8 cellular contexts compared by ENCODE assay signal in genomic region chr15:89088605-89089315, GRCh38. TPM values are rescaled to one million over a fixed set of nuclear protein-coding genes. Genes with fewer than 3 reads are reported as not detected.
DNase-seq lines count a peak whose midpoint lies in the region; ATAC-seq, FAIRE-seq and TF ChIP-seq lines count a peak whose summit lies in the region.

No MANE protein-coding gene starts in this region.

- DNase-seq in ELF-1 (ENCODE audit: low read depth, low spot score), result peak; percentile 33
- DNase-seq in RWPE2 (ENCODE audit: low spot score), result no peak
- peak; percentile 20 for DNase-seq in nephron progenitor cell
- DNase-seq in urothelium cell line (ENCODE audit: low spot score), result no peak
- DNase-seq in activated CD4-positive, alpha-beta T cell treated with anti-CD3 and anti-CD28 coated beads for 1 hour, result no peak
- DNase-seq in epidermal melanocyte (ENCODE audit: insufficient read length, low spot score), result no peak

- H3K4me3 ChIP-seq in RWPE2 (ENCODE audit: severe bottlenecking), result peak overlapping the region; percentile 70

- H3K27ac ChIP-seq in RWPE2 (ENCODE audit: poor library complexity, severe bottlenecking), result peak overlapping the region; percentile 91

- ATAC-seq in GM21737 (IDR thresholded peaks at IDR 0.05; ENCODE audit: unreplicated experiment) (peak; percentile 4), RWPE2 (ENCODE audit: low read depth) (no peak), esophagus mucosa (peak; percentile 2)

- H3K27me3 ChIP-seq in RWPE2 (ENCODE audit: insufficient read depth, poor library complexity, severe bottlenecking), result no peaks in the 10 kb centered on the region

- H3K9me3 ChIP-seq in RWPE2 (ENCODE audit: severe bottlenecking), result no peaks in the 10 kb centered on the region

- TF ChIP-seq CTCF in RWPE2 (IDR thresholded peaks at IDR 0.05; ENCODE audit: poor library complexity, severe bottlenecking) (no peak), nephron progenitor cell (IDR thresholded peaks at IDR 0.05) (no peak)

- no peak for FAIRE-seq in urothelium cell line (lab: Jason Lieb, UNC)

- no peak overlapping the region for H3K27ac Mint-ChIP-seq in nephron progenitor cell

- no peaks in the 10 kb centered on the region for H3K9me3 Mint-ChIP-seq in nephron progenitor cell

- H3K4me1 ChIP-seq in RWPE2 (ENCODE audit: insufficient read depth, poor library complexity, severe bottlenecking), result peaks cover 33% of the 10 kb centered on the region

- H3K36me3 Mint-ChIP-seq in nephron progenitor cell (ENCODE audit: low read depth), result peaks cover 5% of the 10 kb centered on the region

- H3K36me3 ChIP-seq in RWPE2 (ENCODE audit: low read depth), result peaks cover 13% of the 10 kb centered on the region

- no peak overlapping the region for H3K4me3 Mint-ChIP-seq in nephron progenitor cell

- H3K4me1 Mint-ChIP-seq in nephron progenitor cell, result peaks cover 64% of the 10 kb centered on the region

- peaks cover 3% of the 10 kb centered on the region for H3K27me3 Mint-ChIP-seq in nephron progenitor cell (ENCODE audit: low read depth, poor library complexity)

RNA-seq across cellular contexts. Expression of gene ABHD2, which starts 0.5 kb away (rescaled TPM):
- 49.1 TPM for total RNA-seq in esophagus mucosa

Comparison
In these comparisons a context has a peak if more than half of its experiments do, and no peak if none do; other contexts are left out.
1. DNase-seq: peak in ELF-1 (single experiment) and nephron progenitor cell (single experiment); none in RWPE2 (single experiment), urothelium cell line (single experiment), activated CD4-positive, alpha-beta T cell treated with anti-CD3 and anti-CD28 coated beads for 1 hour (single experiment) and epidermal melanocyte (single experiment).